ENCODE assay signal across 26 cellular contexts in genomic region chr14:67728258-67728657, GRCh38. TPM values are rescaled to one million over a fixed set of nuclear protein-coding genes. Genes with fewer than 3 reads are reported as not detected.
DNase-seq lines count a peak whose midpoint lies in the region; ATAC-seq and TF ChIP-seq lines count a peak whose summit lies in the region.
"Had no signal": no experiment of that assay in that cellular context is flagged by ENCODE, and none has a peak within 500 bp of the region (broad histone marks: within the 10 kb centered on the region; RNA-seq: fewer than 3 reads in every experiment).

No MANE protein-coding gene starts in this region.

- no peak overlapping the region for H2AFZ ChIP-seq in GM23338

- H3K36me3 ChIP-seq in GM23338 (ENCODE audit: insufficient read depth) (no peaks in the 10 kb centered on the region), thyroid gland (no peaks in the 10 kb centered on the region)
- no peaks in the 10 kb centered on the region for H3K36me3 ChIP-seq in effector memory CD4-positive, alpha-beta T cell (ENCODE audit: control insufficient read depth, insufficient read depth, low read length)
- H3K36me3 ChIP-seq: BE2C, BLaER1 had no signal

- H4K20me1 ChIP-seq in GM23338 (replicated peaks; ENCODE audit: insufficient read depth): no peaks in the 10 kb centered on the region
- H4K20me1 ChIP-seq: BLaER1 had no signal

- H3K9me2 ChIP-seq in GM23338 (ENCODE audit: insufficient read depth): no peaks in the 10 kb centered on the region

- H3K4me3 Mint-ChIP-seq in GM23338 (no peak overlapping the region; the same call in 2 of the 3 replicates), WTC11 (no peak overlapping the region)
- H3K4me3 Mint-ChIP-seq: CD14-positive monocyte; CD4-positive, alpha-beta memory T cell; CD4-positive, CD25-positive, alpha-beta regulatory T cell; CD8-positive, alpha-beta memory T cell had no signal

- intact Hi-C loops in thyroid gland (cut with DNase I): no loop called here

- H3K9me3 ChIP-seq in thyroid gland: no peaks in the 10 kb centered on the region
- no peaks in the 10 kb centered on the region for H3K9me3 ChIP-seq in effector memory CD4-positive, alpha-beta T cell (ENCODE audit: control insufficient read depth, low read length)
- H3K9me3 ChIP-seq: BE2C had no signal

- ATAC-seq in GM23338 (no peak), WTC11 (no peak), HG02763 (IDR thresholded peaks at IDR 0.05; ENCODE audit: unreplicated experiment) (no peak)
- ATAC-seq: GM12878 had no signal

- POLR2A ChIA-PET in WTC11 (lab: Charles Lee): interaction anchor here (1.3 to 3.2 kb wide), 2 partner anchors 33 to 89 kb away, joined by 4 to 21 read pairs; partner anchors contain the start of gene RDH11

- H3K79me2 ChIP-seq in GM23338 (replicated peaks; ENCODE audit: insufficient read depth): no peaks in the 10 kb centered on the region

- peaks cover 18% of the 10 kb centered on the region for H3K4me1 ChIP-seq in GM23338 (ENCODE audit: insufficient read depth)
- H3K4me1 ChIP-seq in thyroid gland: peaks cover 20 to 39% of the 10 kb centered on the region in 2 donors
- no peaks in the 10 kb centered on the region for H3K4me1 ChIP-seq in effector memory CD4-positive, alpha-beta T cell (ENCODE audit: control insufficient read depth, insufficient read depth, low read length, poor library complexity, severe bottlenecking)
- H3K4me1 ChIP-seq: BE2C, BLaER1 had no signal

- TF ChIP-seq CTCF in GM23338 (conservative IDR thresholded peaks at IDR 0.05; ENCODE audit: low read depth in 2 of 2): no peak
- TF ChIP-seq CTCF in WTC11 (IDR thresholded peaks at IDR 0.05): no peak
- TF ChIP-seq CTCF in thyroid gland (IDR thresholded peaks at IDR 0.05): no peak

- CTCF ChIA-PET in WTC11 (lab: Charles Lee): interaction anchor here (0.9 to 3.9 kb wide), 2 partner anchors 24 to 156 kb away, joined by 4 to 18 read pairs; no protein-coding TSS in a partner anchor

- no peak for DNase-seq in GM23338 (ENCODE audit: low spot score)
- DNase-seq in WTC11 (ENCODE audit: low spot score): no peak
- no peak for DNase-seq in thyroid gland
- DNase-seq in effector memory CD4-positive, alpha-beta T cell: no peak
- DNase-seq: 8988T; ACHN; BE2C; C1 segment of cervical spinal cord; CD4-positive, alpha-beta memory T cell; CD4-positive, CD25-positive, alpha-beta regulatory T cell; CD8-positive, alpha-beta memory T cell; COR-L47; DMS 273 treated with DMSO at 0.1 percent for 48 hours; DMS153; DMS53; DMS79; DND-41; EL; GDM1 had no signal

- H3K4me3 ChIP-seq in GM23338: no peak overlapping the region
- H3K4me3 ChIP-seq in thyroid gland (replicated peaks in 1 of 3): no peak overlapping the region
- no peak overlapping the region for H3K4me3 ChIP-seq in effector memory CD4-positive, alpha-beta T cell (ENCODE audit: insufficient read depth, low read depth, low read length, poor library complexity, severe bottlenecking)
- H3K4me3 ChIP-seq: BLaER1, GM12878 had no signal

- no peaks in the 10 kb centered on the region for H3F3A ChIP-seq in GM23338 (replicated peaks; ENCODE audit: low read depth)

- no peak for TF ChIP-seq POLR2A in thyroid gland (IDR thresholded peaks at IDR 0.05)

- H3K4me1 Mint-ChIP-seq in GM23338 (peaks cover 20% of the 10 kb centered on the region), WTC11 (peaks cover 20% of the 10 kb centered on the region)
- H3K4me1 Mint-ChIP-seq: CD14-positive monocyte; CD4-positive, alpha-beta memory T cell; CD4-positive, CD25-positive, alpha-beta regulatory T cell; CD8-positive, alpha-beta memory T cell had no signal

- H3K27ac ChIP-seq in GM23338 (ENCODE audit: low read depth) (no peak overlapping the region), thyroid gland (peak overlapping the region; percentile 71 to 76 (median 72))
- H3K27ac ChIP-seq in effector memory CD4-positive, alpha-beta T cell (ENCODE audit: insufficient read depth, low read length, poor library complexity, severe bottlenecking): no peak overlapping the region
- H3K27ac ChIP-seq: BLaER1 had no signal

- H3K36me3 Mint-ChIP-seq in GM23338 (ENCODE audit: low read depth): no peaks in the 10 kb centered on the region
- no peaks in the 10 kb centered on the region for H3K36me3 Mint-ChIP-seq in WTC11
- H3K36me3 Mint-ChIP-seq: CD14-positive monocyte; CD4-positive, alpha-beta memory T cell had no signal

- H3K27me3 Mint-ChIP-seq in GM23338 (ENCODE audit: insufficient read depth, low read depth, poor library complexity) (peaks cover 7% of the 10 kb centered on the region), WTC11 (ENCODE audit: low read depth) (no peaks in the 10 kb centered on the region; the same call in 1 of the 2 replicates)

- no peak overlapping the region for H3K27ac Mint-ChIP-seq in GM23338
- no peak overlapping the region for H3K27ac Mint-ChIP-seq in WTC11
- H3K27ac Mint-ChIP-seq: CD14-positive monocyte; CD4-positive, alpha-beta memory T cell; CD4-positive, CD25-positive, alpha-beta regulatory T cell; CD8-positive, alpha-beta memory T cell had no signal

- H3K9me3 Mint-ChIP-seq in GM23338 (no peaks in the 10 kb centered on the region; the same call in 2 of the 3 replicates), WTC11 (no peaks in the 10 kb centered on the region)
- H3K9me3 Mint-ChIP-seq: CD4-positive, alpha-beta memory T cell; CD4-positive, CD25-positive, alpha-beta regulatory T cell; CD8-positive, alpha-beta memory T cell had no signal

- H3K27me3 ChIP-seq in GM23338 (ENCODE audit: insufficient read depth) (no peaks in the 10 kb centered on the region), thyroid gland (no peaks in the 10 kb centered on the region)
- H3K27me3 ChIP-seq in effector memory CD4-positive, alpha-beta T cell (replicated peaks; ENCODE audit: control insufficient read depth, insufficient read depth, low read length, poor library complexity, severe bottlenecking): no peaks in the 10 kb centered on the region
- H3K27me3 ChIP-seq: BE2C, BLaER1 had no signal

- peak overlapping the region; percentile 40 for H3K4me2 ChIP-seq in GM23338
- H3K4me2 ChIP-seq: BLaER1 had no signal

TF ChIP-seq in GM23338, 12 proteins besides CTCF, POLR2A, EP300 and RAD21 (continues in another document):
- no peak for TF ChIP-seq STAT1 (IDR thresholded peaks at IDR 0.05; ENCODE audit: unreplicated experiment)

TF ChIP-seq in WTC11, 78 proteins besides CTCF, POLR2A, EP300 and RAD21:
- peak; percentile 79 for TF ChIP-seq PRDM15 (CRISPR knock-in tag; IDR thresholded peaks at IDR 0.05)
- no peak for TF ChIP-seq EMX1 (CRISPR knock-in tag; IDR thresholded peaks at IDR 0.05)

RNA-seq across cellular contexts. Expression of gene RDH12, which starts 26.6 kb away (rescaled TPM):
- 0.28 and 0.54 TPM in 2 replicates for total RNA-seq in GM23338 (2014; rRNA removed; shearing (Covaris generic))
- polyA plus RNA-seq in GM23338 (2016; fragmentation: Nextera tagmentation; extraction: Ambion mirVana): 1.6 and 1.7 TPM in 2 replicates
- total RNA-seq in WTC11 (2021) (0.55 to 0.77 TPM (median 0.66 TPM) in 3 replicates), thyroid gland (1 to 10 TPM in 1 of 4 donors, under 1 TPM in 2, not detected in 1; 0.22 to 2.9 (median 0.92) TPM)
- total RNA-seq: A673; CD4-positive, alpha-beta memory T cell; CD4-positive, CD25-positive, alpha-beta regulatory T cell; CD8-positive, alpha-beta memory T cell; G401; GM12878 had no signal
- polyA plus RNA-seq: AG04450; CD14-positive monocyte; CD4-positive, alpha-beta memory T cell; CD4-positive, CD25-positive, alpha-beta regulatory T cell; CD8-positive, alpha-beta memory T cell; GM12878 had no signal

RNA-seq across cellular contexts. Expression of gene RDH11, which starts 32.7 kb away (rescaled TPM):
- total RNA-seq in GM23338 (2014; rRNA removed; shearing (Covaris generic)): 139 and 142 TPM in 2 replicates
- 83.5 and 95.2 TPM in 2 replicates for polyA plus RNA-seq in GM23338 (2016; fragmentation: Nextera tagmentation; extraction: Ambion mirVana)
- total RNA-seq in WTC11 (2021) (103 to 114 TPM (median 110 TPM) in 3 replicates), thyroid gland (100 to 1,000 TPM in 3 of 4 donors, 10 to 100 TPM in 1; 72.2 to 158 (median 112) TPM)

RNA-seq across cellular contexts. Expression of gene VTI1B, which starts 53.8 kb away (rescaled TPM):
- 44.5 and 44.7 TPM in 2 replicates for total RNA-seq in GM23338 (2014; rRNA removed; shearing (Covaris generic))
- polyA plus RNA-seq in GM23338 (2016; fragmentation: Nextera tagmentation; extraction: Ambion mirVana): 90.2 and 96.1 TPM in 2 replicates
- total RNA-seq in WTC11 (2021) (108 to 133 TPM (median 123 TPM) in 3 replicates), thyroid gland (100 to 1,000 TPM in 2 of 4 donors, 10 to 100 TPM in 2; 82.0 to 178 (median 99.8) TPM)

Comparison
In these comparisons a context has a peak if more than half of its experiments do, and no peak if none do; other contexts are left out.
1. H3K27ac ChIP-seq: peak in thyroid gland (3 of 3); none in GM23338 (single experiment) and effector memory CD4-positive, alpha-beta T cell (single experiment).